In the genomic region with DNA sequence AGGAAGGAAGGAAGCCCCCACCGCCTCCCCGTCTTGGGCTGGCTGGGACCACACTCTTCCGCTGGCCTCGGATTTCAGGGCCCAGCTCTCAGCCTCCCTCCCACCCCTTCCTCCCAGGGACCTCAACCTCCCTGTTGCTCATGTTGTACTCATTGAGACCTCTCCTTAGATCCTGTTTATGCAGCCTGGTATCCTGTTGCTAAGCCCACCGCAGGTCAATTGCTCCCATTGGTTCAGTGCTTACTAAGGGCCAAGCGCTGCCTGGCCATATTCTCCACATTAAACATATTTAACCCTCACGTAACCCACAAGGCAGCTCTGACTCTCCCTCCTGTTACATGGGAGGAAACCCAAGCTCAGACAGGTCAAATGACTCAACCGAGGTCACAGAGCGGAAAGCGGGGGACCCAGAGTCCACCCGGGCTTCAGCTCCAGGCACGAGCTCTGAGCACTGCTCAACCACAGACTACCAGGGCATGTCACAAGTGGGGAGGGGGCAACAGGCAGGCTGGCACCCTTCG, we compare ENCODE assay signal across 1 cellular context.
TF ChIP-seq lines count a peak whose summit lies in the region.

No MANE protein-coding gene starts in this region.

TF ChIP-seq in IMR-90, 13 proteins besides CTCF, POLR2A, EP300 and RAD21 (continued from another document):
- TF ChIP-seq, protein P1, sequence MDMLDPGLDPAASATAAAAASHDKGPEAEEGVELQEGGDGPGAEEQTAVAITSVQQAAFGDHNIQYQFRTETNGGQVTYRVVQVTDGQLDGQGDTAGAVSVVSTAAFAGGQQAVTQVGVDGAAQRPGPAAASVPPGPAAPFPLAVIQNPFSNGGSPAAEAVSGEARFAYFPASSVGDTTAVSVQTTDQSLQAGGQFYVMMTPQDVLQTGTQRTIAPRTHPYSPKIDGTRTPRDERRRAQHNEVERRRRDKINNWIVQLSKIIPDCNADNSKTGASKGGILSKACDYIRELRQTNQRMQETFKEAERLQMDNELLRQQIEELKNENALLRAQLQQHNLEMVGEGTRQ (IDR thresholded peaks at IDR 0.05; ENCODE audit: low read depth, low read length), result 0 out of 2 replicates have a peak, but pooled peaks have one; percentile 1
- TF ChIP-seq BHLHE40 (IDR thresholded peaks at IDR 0.05; ENCODE audit: low read depth, low read length), result peak; percentile 82
